36 cellular contexts compared by ENCODE assay signal in genomic region chr6:131490441-131490840, GRCh38.
"Had no signal": no experiment of that assay in that cellular context is flagged by ENCODE, and none has a peak within 500 bp of the region (broad histone marks: within the 10 kb centered on the region; RNA-seq: fewer than 3 reads in every experiment).

No MANE protein-coding gene starts in this region.

- H3K4me1 ChIP-seq: ascending aorta had no signal

- H3K27ac ChIP-seq: ascending aorta, cardiac muscle cell, WERI-Rb-1 had no signal

- H3K27ac Mint-ChIP-seq: activated B cell treated with CpG ODN at 0.5 μM for 24 hours; activated CD4-positive, alpha-beta memory T cell treated with anti-CD3 and anti-CD28 coated beads for 36 hours; activated CD4-positive, alpha-beta T cell treated with anti-CD3 and anti-CD28 coated beads, Interleukin-2, amount 10 ng/mL, durations not matched to agents 24 days and 14 days; activated CD8-positive, alpha-beta T cell treated with anti-CD3 and anti-CD28 coated beads for 36 hours; activated naive CD4-positive, alpha-beta T cell treated with anti-CD3 and anti-CD28 coated beads, Interleukin-2, amount 10 ng/mL, durations not matched to agents 7 days and 5 days; activated naive CD4-positive, alpha-beta T cell treated with anti-CD3 and anti-CD28 coated beads, Interleukin-2, amount 50 U/mL, for 24 hours; activated naive CD8-positive, alpha-beta T cell; activated naive CD8-positive, alpha-beta T cell treated with anti-CD3 and anti-CD28 coated beads, Interleukin-2, amount 10 ng/mL, durations not matched to agents 7 days and 5 days; activated naive CD8-positive, alpha-beta T cell treated with anti-CD3 and anti-CD28 coated beads, Interleukin-2, amount 50 U/mL, for 24 hours; activated T-cell treated with anti-CD3 and anti-CD28 coated beads, Interleukin-2, amount 50 U/mL, for 72 hours; activated T-helper 1 cell treated with anti-CD3 and anti-CD28 coated beads, Interleukin-12 subunit alpha, Interleukin-12 subunit beta, Interleukin-2, Interleukin-4 antibody, amounts not matched to agents 30 ng/mL and 10 ng/mL and 1 ng/mL, durations not matched to agents 14 hours and 24 hours and 36 hours; activated T-helper 2 cell treated with anti-CD3 and anti-CD28 coated beads, Interferon-gamma antibody, Interleukin-2, Interleukin-4, amounts not matched to agents 10 μg/mL and 5 μg/mL and 100 μg/mL, durations not matched to agents 14 hours and 24 hours and 36 hours; brain; T-helper 1 cell treated with Interleukin-12 subunit alpha and Interleukin-12 subunit beta and Interleukin-4 antibody, amounts not matched to agents 30 μg/mL and 1 μg/mL, for 36 hours; T-helper 2 cell treated with Interferon-gamma antibody and Interleukin-4, amounts not matched to agents 5 μg/mL and 100 μg/mL, for 36 hours had no signal

- H3K9me3 Mint-ChIP-seq: activated B cell treated with CpG ODN at 0.5 μM for 24 hours; activated CD4-positive, alpha-beta T cell treated with anti-CD3 and anti-CD28 coated beads, Interleukin-2, amount 10 ng/mL, durations not matched to agents 24 days and 14 days; activated CD8-positive, alpha-beta T cell treated with anti-CD3 and anti-CD28 coated beads for 36 hours; activated naive CD4-positive, alpha-beta T cell treated with anti-CD3 and anti-CD28 coated beads, Interleukin-2, amount 10 ng/mL, durations not matched to agents 7 days and 5 days; activated naive CD4-positive, alpha-beta T cell treated with anti-CD3 and anti-CD28 coated beads, Interleukin-2, amount 50 U/mL, for 24 hours; activated naive CD8-positive, alpha-beta T cell treated with anti-CD3 and anti-CD28 coated beads, Interleukin-2, amount 10 ng/mL, durations not matched to agents 7 days and 5 days; activated naive CD8-positive, alpha-beta T cell treated with anti-CD3 and anti-CD28 coated beads, Interleukin-2, amount 50 U/mL, for 24 hours; activated T-helper 1 cell treated with anti-CD3 and anti-CD28 coated beads, Interleukin-12 subunit alpha, Interleukin-12 subunit beta, Interleukin-2, Interleukin-4 antibody, amounts not matched to agents 30 ng/mL and 10 ng/mL and 1 ng/mL, durations not matched to agents 14 hours and 24 hours and 36 hours; activated T-helper 2 cell treated with anti-CD3 and anti-CD28 coated beads, Interferon-gamma antibody, Interleukin-2, Interleukin-4, amounts not matched to agents 10 μg/mL and 5 μg/mL and 100 μg/mL, durations not matched to agents 14 hours and 24 hours and 36 hours; brain; central memory CD8-positive, alpha-beta T cell; T-helper 1 cell treated with Interleukin-12 subunit alpha and Interleukin-12 subunit beta and Interleukin-4 antibody, amounts not matched to agents 30 μg/mL and 1 μg/mL, for 36 hours; T-helper 2 cell treated with Interferon-gamma antibody and Interleukin-4, amounts not matched to agents 5 μg/mL and 100 μg/mL, for 36 hours had no signal

- H3K27me3 ChIP-seq: ascending aorta, cardiac muscle cell had no signal

- H3K36me3 ChIP-seq: ascending aorta, cardiac muscle cell, WERI-Rb-1 had no signal

- ATAC-seq: activated CD8-positive, alpha-beta T cell treated with anti-CD3 and anti-CD28 coated beads for 36 hours; activated naive CD8-positive, alpha-beta T cell treated with anti-CD3 and anti-CD28 coated beads, Interleukin-2, amount 50 U/mL, for 24 hours; activated T-cell treated with anti-CD3 and anti-CD28 coated beads, Interleukin-2, amount 50 U/mL, for 4 hours; activated T-cell treated with anti-CD3 and anti-CD28 coated beads, Interleukin-2, amount 50 U/mL, for 72 hours had no signal

- H3K4me3 ChIP-seq: ascending aorta, cardiac muscle cell had no signal

- H3K36me3 Mint-ChIP-seq: activated CD4-positive, alpha-beta memory T cell treated with anti-CD3 and anti-CD28 coated beads for 36 hours; activated naive CD4-positive, alpha-beta T cell treated with anti-CD3 and anti-CD28 coated beads, Interleukin-2, amount 10 ng/mL, durations not matched to agents 7 days and 5 days; activated naive CD4-positive, alpha-beta T cell treated with anti-CD3 and anti-CD28 coated beads, Interleukin-2, amount 50 U/mL, for 24 hours; activated naive CD8-positive, alpha-beta T cell treated with anti-CD3 and anti-CD28 coated beads, Interleukin-2, amount 10 ng/mL, durations not matched to agents 7 days and 5 days; brain had no signal

- DNase-seq: activated B cell treated with CpG ODN at 0.5 μM for 24 hours; activated CD4-positive, alpha-beta memory T cell treated with anti-CD3 and anti-CD28 coated beads for 36 hours; activated CD4-positive, alpha-beta T cell treated with anti-CD3 and anti-CD28 coated beads for 4 hours; activated CD4-positive, alpha-beta T cell treated with anti-CD3 and anti-CD28 coated beads, Interleukin-2, amount 10 ng/mL, durations not matched to agents 24 days and 14 days; activated CD4-positive, alpha-beta T cell treated with anti-CD3 and anti-CD28 coated beads, Interleukin-2, amount 50 U/mL, for 1 hour; activated CD4-positive, alpha-beta T cell treated with anti-CD3 and anti-CD28 coated beads, Interleukin-2, amount 50 U/mL, for 4 hours; activated CD4-positive, CD25-positive, alpha-beta regulatory T cell treated with anti-CD3 and anti-CD28 coated beads, Interleukin-2, amount 50 U/mL, for 72 hours; activated CD8-positive, alpha-beta memory T cell treated with anti-CD3 and anti-CD28 coated beads, Interleukin-2, amount 50 U/mL, for 4 hours; activated CD8-positive, alpha-beta T cell treated with anti-CD3 and anti-CD28 coated beads for 36 hours; activated effector memory CD4-positive, alpha-beta T cell treated with Interleukin-2 at 50 U/mL for 16 hours; activated gamma-delta T cell; activated naive CD4-positive, alpha-beta T cell treated with anti-CD3 and anti-CD28 coated beads, Interleukin-2, amount 10 ng/mL, durations not matched to agents 7 days and 5 days; activated naive CD4-positive, alpha-beta T cell treated with Interleukin-2 at 50 U/mL for 16 hours; activated naive CD8-positive, alpha-beta T cell treated with anti-CD3 and anti-CD28 coated beads, Interleukin-2, amount 10 ng/mL, durations not matched to agents 7 days and 5 days; activated naive CD8-positive, alpha-beta T cell treated with anti-CD3 and anti-CD28 coated beads, Interleukin-2, amount 50 U/mL, for 24 hours; activated T-cell treated with anti-CD3 and anti-CD28 coated beads for 4 hours; activated T-cell treated with anti-CD3 and anti-CD28 coated beads, Interleukin-2, amount 50 U/mL, for 1 hour; activated T-cell treated with anti-CD3 and anti-CD28 coated beads, Interleukin-2, amount 50 U/mL, for 4 hours; activated T-cell treated with anti-CD3 and anti-CD28 coated beads, Interleukin-2, amount 50 U/mL, for 72 hours; amygdala; anterior cingulate cortex; caudate nucleus; T-helper 1 cell; T-helper 2 cell; T-helper 9 cell; WERI-Rb-1 had no signal

- H3K27me3 Mint-ChIP-seq: activated CD4-positive, alpha-beta memory T cell treated with anti-CD3 and anti-CD28 coated beads for 36 hours; activated CD4-positive, alpha-beta T cell treated with anti-CD3 and anti-CD28 coated beads, Interleukin-2, amount 10 ng/mL, durations not matched to agents 24 days and 14 days; activated CD8-positive, alpha-beta T cell treated with anti-CD3 and anti-CD28 coated beads for 36 hours; activated naive CD4-positive, alpha-beta T cell treated with anti-CD3 and anti-CD28 coated beads, Interleukin-2, amount 50 U/mL, for 24 hours; activated naive CD8-positive, alpha-beta T cell; activated naive CD8-positive, alpha-beta T cell treated with anti-CD3 and anti-CD28 coated beads, Interleukin-2, amount 10 ng/mL, durations not matched to agents 7 days and 5 days; activated naive CD8-positive, alpha-beta T cell treated with anti-CD3 and anti-CD28 coated beads, Interleukin-2, amount 50 U/mL, for 24 hours; central memory CD8-positive, alpha-beta T cell had no signal

- H3K4me3 Mint-ChIP-seq: activated B cell treated with CpG ODN at 0.5 μM for 24 hours; activated CD4-positive, alpha-beta memory T cell treated with anti-CD3 and anti-CD28 coated beads for 36 hours; activated CD4-positive, alpha-beta T cell treated with anti-CD3 and anti-CD28 coated beads, Interleukin-2, amount 10 ng/mL, durations not matched to agents 24 days and 14 days; activated CD8-positive, alpha-beta T cell treated with anti-CD3 and anti-CD28 coated beads for 36 hours; activated naive CD4-positive, alpha-beta T cell treated with anti-CD3 and anti-CD28 coated beads, Interleukin-2, amount 10 ng/mL, durations not matched to agents 7 days and 5 days; activated naive CD4-positive, alpha-beta T cell treated with anti-CD3 and anti-CD28 coated beads, Interleukin-2, amount 50 U/mL, for 24 hours; activated naive CD8-positive, alpha-beta T cell; activated naive CD8-positive, alpha-beta T cell treated with anti-CD3 and anti-CD28 coated beads, Interleukin-2, amount 10 ng/mL, durations not matched to agents 7 days and 5 days; activated naive CD8-positive, alpha-beta T cell treated with anti-CD3 and anti-CD28 coated beads, Interleukin-2, amount 50 U/mL, for 24 hours; activated T-cell treated with anti-CD3 and anti-CD28 coated beads, Interleukin-2, amount 50 U/mL, for 4 hours; activated T-cell treated with anti-CD3 and anti-CD28 coated beads, Interleukin-2, amount 50 U/mL, for 72 hours; activated T-helper 1 cell treated with anti-CD3 and anti-CD28 coated beads, Interleukin-12 subunit alpha, Interleukin-12 subunit beta, Interleukin-2, Interleukin-4 antibody, amounts not matched to agents 30 ng/mL and 10 ng/mL and 1 ng/mL, durations not matched to agents 14 hours and 24 hours and 36 hours; brain; central memory CD8-positive, alpha-beta T cell; T-helper 1 cell treated with Interleukin-12 subunit alpha and Interleukin-12 subunit beta and Interleukin-4 antibody, amounts not matched to agents 30 μg/mL and 1 μg/mL, for 36 hours; T-helper 2 cell treated with Interferon-gamma antibody and Interleukin-4, amounts not matched to agents 5 μg/mL and 100 μg/mL, for 36 hours had no signal

- H3K4me1 Mint-ChIP-seq: activated B cell treated with CpG ODN at 0.5 μM for 24 hours; activated CD4-positive, alpha-beta T cell treated with anti-CD3 and anti-CD28 coated beads, Interleukin-2, amount 10 ng/mL, durations not matched to agents 24 days and 14 days; activated naive CD4-positive, alpha-beta T cell treated with anti-CD3 and anti-CD28 coated beads, Interleukin-2, amount 10 ng/mL, durations not matched to agents 7 days and 5 days; activated naive CD4-positive, alpha-beta T cell treated with anti-CD3 and anti-CD28 coated beads, Interleukin-2, amount 50 U/mL, for 24 hours; activated naive CD8-positive, alpha-beta T cell treated with anti-CD3 and anti-CD28 coated beads, Interleukin-2, amount 10 ng/mL, durations not matched to agents 7 days and 5 days; activated naive CD8-positive, alpha-beta T cell treated with anti-CD3 and anti-CD28 coated beads, Interleukin-2, amount 50 U/mL, for 24 hours; central memory CD8-positive, alpha-beta T cell had no signal

- H3K9me3 ChIP-seq: ascending aorta had no signal
